In genomic region chr16:69593756-69594155, GRCh38 we compare ENCODE assay signal across 16 cellular contexts.
"Had no signal": no experiment of that assay in that cellular context is flagged by ENCODE, and none has a peak within 500 bp of the region (broad histone marks: within the 10 kb centered on the region; RNA-seq: fewer than 3 reads in every experiment).

No MANE protein-coding gene starts in this region.

- H3K9me3 ChIP-seq: esophagus squamous epithelium, right atrium auricular region had no signal

- H3K9me3 Mint-ChIP-seq: naive B cell, nephron progenitor cell had no signal

- H3K27me3 Mint-ChIP-seq: naive B cell had no signal

- H3K27ac Mint-ChIP-seq: naive B cell, nephron progenitor cell had no signal

- H3K4me2 ChIP-seq: smooth muscle cell had no signal

- H3K36me3 ChIP-seq: esophagus squamous epithelium, right atrium auricular region had no signal

- H3K4me3 ChIP-seq: coronary artery, esophagus squamous epithelium, lung, right atrium auricular region, smooth muscle cell had no signal

- H3K4me3 Mint-ChIP-seq: naive B cell, nephron progenitor cell had no signal

- H3K4me1 Mint-ChIP-seq: nephron progenitor cell had no signal

- H3K27me3 ChIP-seq: esophagus squamous epithelium, right atrium auricular region had no signal

- H3K36me3 Mint-ChIP-seq: naive B cell had no signal

- H3K27ac ChIP-seq: coronary artery, esophagus squamous epithelium, right atrium auricular region had no signal

- DNase-seq: central memory CD4-positive, alpha-beta T cell; effector CD8-positive, alpha-beta T cell; esophagus squamous epithelium; foreskin fibroblast; left ventricle myocardium superior; mesendoderm; naive B cell; nephron progenitor cell; posterior cingulate gyrus; stimulated activated CD4-positive, alpha-beta T cell treated with anti-CD3 and anti-CD28 coated beads, Interleukin-2, amount 100 ng/mL, for 48 hours; stimulated activated naive CD4-positive, alpha-beta T cell treated with Interleukin-2 at 50 U/mL for 16 hours; trophoblast cell had no signal
